Comparison of ENCODE assay signal across 33 cellular contexts in genomic region chr4:134043266-134043665, GRCh38.
"Had no signal": no experiment of that assay in that cellular context is flagged by ENCODE, and none has a peak within 500 bp of the region (broad histone marks: within the 10 kb centered on the region; RNA-seq: fewer than 3 reads in every experiment).

No MANE protein-coding gene starts in this region.

- H3K27ac ChIP-seq: adrenal gland, body of pancreas, brain microvascular endothelial cell, breast epithelium, VCaP had no signal

- H3K4me1 ChIP-seq: adrenal gland, body of pancreas, breast epithelium had no signal

- H3K9me3 ChIP-seq: adrenal gland, body of pancreas, breast epithelium had no signal

- H3K36me3 ChIP-seq: adrenal gland, brain microvascular endothelial cell, breast epithelium had no signal

- FAIRE-seq: astrocyte, colon had no signal

- H3K4me3 ChIP-seq: adrenal gland, body of pancreas, breast epithelium had no signal

- ATAC-seq: activated CD8-positive, alpha-beta T cell treated with anti-CD3 and anti-CD28 coated beads for 36 hours; activated naive CD4-positive, alpha-beta T cell treated with anti-CD3 and anti-CD28 coated beads, Interleukin-2, amount 50 U/mL, for 72 hours; activated T-cell treated with anti-CD3 and anti-CD28 coated beads, Interleukin-2, amount 50 U/mL, for 4 hours; activated T-cell treated with anti-CD3 and anti-CD28 coated beads, Interleukin-2, amount 50 U/mL, for 72 hours; activated T-helper 17 cell treated with anti-CD3 and anti-CD28 coated beads, Interleukin-2, amount 50 U/mL, for 72 hours; body of pancreas had no signal

- DNase-seq: activated B cell treated with CpG ODN at 0.5 μM for 24 hours; activated CD4-positive, alpha-beta memory T cell treated with anti-CD3 and anti-CD28 coated beads for 36 hours; activated CD4-positive, alpha-beta T cell treated with anti-CD3 and anti-CD28 coated beads for 4 hours; activated CD4-positive, alpha-beta T cell treated with anti-CD3 and anti-CD28 coated beads, Interleukin-2, amount 10 ng/mL, durations not matched to agents 24 days and 14 days; activated CD4-positive, alpha-beta T cell treated with anti-CD3 and anti-CD28 coated beads, Interleukin-2, amount 50 U/mL, for 1 hour; activated CD4-positive, alpha-beta T cell treated with anti-CD3 and anti-CD28 coated beads, Interleukin-2, amount 50 U/mL, for 4 hours; activated CD4-positive, CD25-positive, alpha-beta regulatory T cell treated with anti-CD3 and anti-CD28 coated beads, Interleukin-2, amount 50 U/mL, for 72 hours; activated CD8-positive, alpha-beta memory T cell treated with anti-CD3 and anti-CD28 coated beads, Interleukin-2, amount 50 U/mL, for 4 hours; activated CD8-positive, alpha-beta T cell treated with anti-CD3 and anti-CD28 coated beads for 36 hours; activated effector memory CD4-positive, alpha-beta T cell treated with anti-CD3 and anti-CD28 coated beads, Interleukin-2, amount 50 U/mL, for 16 hours; activated gamma-delta T cell treated with Interleukin-2 at 50 U/mL for 16 hours; activated naive CD4-positive, alpha-beta T cell; activated naive CD4-positive, alpha-beta T cell treated with anti-CD3 and anti-CD28 coated beads for 36 hours; activated naive CD4-positive, alpha-beta T cell treated with anti-CD3 and anti-CD28 coated beads, Interleukin-2, amount 50 U/mL, for 16 hours; activated naive CD8-positive, alpha-beta T cell treated with anti-CD3 and anti-CD28 coated beads for 36 hours; activated T-cell treated with anti-CD3 and anti-CD28 coated beads for 4 hours; activated T-cell treated with anti-CD3 and anti-CD28 coated beads, Interleukin-2, amount 50 U/mL, for 1 hour; activated T-cell treated with anti-CD3 and anti-CD28 coated beads, Interleukin-2, amount 50 U/mL, for 4 hours; activated T-cell treated with anti-CD3 and anti-CD28 coated beads, Interleukin-2, amount 50 U/mL, for 72 hours; adrenal gland; amniotic stem cell; aorta; body of pancreas; brain microvascular endothelial cell; central memory CD4-positive, alpha-beta T cell; T-helper 2 cell; T-helper 9 cell had no signal

- H3K27me3 ChIP-seq: adrenal gland, body of pancreas, brain microvascular endothelial cell, breast epithelium had no signal
